In genomic region chr12:107775093-107775721, GRCh38 we compare ENCODE assay signal across 9 cellular contexts. TPM values are rescaled to one million over a fixed set of nuclear protein-coding genes. Genes with fewer than 3 reads are reported as not detected.
DNase-seq lines count a peak whose midpoint lies in the region; ATAC-seq and TF ChIP-seq lines count a peak whose summit lies in the region.
"Had no signal": no experiment of that assay in that cellular context is flagged by ENCODE, and none has a peak within 500 bp of the region (broad histone marks: within the 10 kb centered on the region; RNA-seq: fewer than 3 reads in every experiment).

No MANE protein-coding gene starts in this region.

- CTCF ChIA-PET in PC-9 (lab: Charles Lee), result no interaction called here

- peaks cover 63% of the 10 kb centered on the region for H3K27me3 ChIP-seq in NT2/D1 (ENCODE audit: insufficient read depth, insufficient read length)
- H3K27me3 ChIP-seq in foreskin keratinocyte, result peaks cover 68% of the 10 kb centered on the region
- H3K27me3 ChIP-seq in PC-9 (ENCODE audit: insufficient read depth, low read depth), result peaks cover 91% of the 10 kb centered on the region

- peak; percentile 49 for ATAC-seq in foreskin keratinocyte
- ATAC-seq in mucosa of descending colon, result no peak
- ATAC-seq in HG02981 (IDR thresholded peaks at IDR 0.05; ENCODE audit: unreplicated experiment), result no peak

- H2AFZ ChIP-seq in PC-9, result no peak overlapping the region

- H4K20me1 ChIP-seq in PC-9 (ENCODE audit: insufficient read depth), result no peaks in the 10 kb centered on the region

- no peaks in the 10 kb centered on the region for H3K79me2 ChIP-seq in PC-9 (ENCODE audit: low read depth)

- H3K4me2 ChIP-seq in PC-9, result no peak overlapping the region

- intact Hi-C loops in posterior vena cava (cut with DNase I), result loop anchor here in 1 of 2 donors (10.0 kb wide), 1 partner anchor 1910 kb away; no protein-coding TSS in a partner anchor
- intact Hi-C loops in mucosa of descending colon (cut with DNase I, micrococcal nuclease), result no loop called here
- intact Hi-C loops in PC-9 (cut with micrococcal nuclease; ENCODE audit: unreplicated experiment), result no loop called here

- H3K4me3 ChIP-seq in NT2/D1 (ENCODE audit: insufficient read length, low read depth) (peak overlapping the region; percentile 50), mucosa of descending colon (no peak overlapping the region), PC-9 (no peak overlapping the region)

- H3K9me2 ChIP-seq in PC-9 (ENCODE audit: insufficient read depth), result no peaks in the 10 kb centered on the region

- H3F3A ChIP-seq in PC-9 (ENCODE audit: insufficient read depth, low read depth), result no peaks in the 10 kb centered on the region

- H3K36me3 ChIP-seq in NT2/D1 (ENCODE audit: insufficient read depth, insufficient read length, low read length) (no peaks in the 10 kb centered on the region), mucosa of descending colon (ENCODE audit: low read depth) (no peaks in the 10 kb centered on the region), PC-9 (ENCODE audit: low read depth) (no peaks in the 10 kb centered on the region)

- H3K4me1 ChIP-seq in NT2/D1 (ENCODE audit: insufficient read depth, insufficient read length) (no peaks in the 10 kb centered on the region), foreskin keratinocyte (peaks cover 4% of the 10 kb centered on the region), mucosa of descending colon (ENCODE audit: low read depth) (peaks cover 3% of the 10 kb centered on the region), PC-9 (replicated peaks; ENCODE audit: insufficient read depth) (no peaks in the 10 kb centered on the region)

- POLR2A ChIA-PET in PC-9 (lab: Charles Lee; ENCODE audit: unreplicated experiment), result no interaction called here

- H3K9me3 ChIP-seq in NT2/D1 (ENCODE audit: insufficient read depth, low read length) (no peaks in the 10 kb centered on the region), mucosa of descending colon (no peaks in the 10 kb centered on the region), PC-9 (ENCODE audit: insufficient read depth, low read depth) (no peaks in the 10 kb centered on the region)

- BruUV-seq in PC-9 (replicated peaks; lab: Mats Ljungman, UMichigan), result no TSS peak

- TF ChIP-seq CTCF in GM13977 (IDR thresholded peaks at IDR 0.05; ENCODE audit: extremely low read depth, insufficient read depth, missing control alignments) (no peak), foreskin keratinocyte (conservative IDR thresholded peaks at IDR 0.05) (no peak), mucosa of descending colon (IDR thresholded peaks at IDR 0.05) (no peak), PC-9 (conservative IDR thresholded peaks at IDR 0.05) (no peak)

- peak overlapping the region; percentile 61 for H3K9ac ChIP-seq in NT2/D1 (ENCODE audit: insufficient read length, low read depth)

- DNase-seq in GM13977 (ENCODE audit: low spot score), result peak; percentile 30
- DNase-seq in NT2/D1 (ENCODE audit: low read depth, low spot score), result peak; percentile 56
- DNase-seq in foreskin keratinocyte, result peak in 1 of 2 donors; percentile 10
- peak; percentile 84 for DNase-seq in posterior vena cava (ENCODE audit: low spot score)
- DNase-seq in mucosa of descending colon, result no peak
- no peak for DNase-seq in DMS79 (lab: John Stamatoyannopoulos, UW)
- no peak for DNase-seq in PC-9
- DNase-seq: activated CD4-positive, alpha-beta T cell treated with anti-CD3 and anti-CD28 coated beads, Interleukin-2, amount 10 ng/mL, durations not matched to agents 7 days and 5 days had no signal

- in situ Hi-C loops in GM13977 (cut with MboI; ENCODE audit: low pct_unique_long_range_greater_than_20kb, low sequenced_read_pairs, unreplicated experiment), result no loop called here

- H3K27ac ChIP-seq in foreskin keratinocyte (no peak overlapping the region), PC-9 (no peak overlapping the region)

RNA-seq across cellular contexts. Expression of gene ASCL4, which starts 0.7 kb away (rescaled TPM):
- total RNA-seq in foreskin keratinocyte (not detected in 2 replicates), posterior vena cava (not detected), mucosa of descending colon (not detected), PC-9 (2021) (not detected in 2 replicates)
- not detected in 2 replicates for polyA plus RNA-seq in foreskin keratinocyte
- total RNA-seq: activated CD4-positive, alpha-beta T cell treated with anti-CD3 and anti-CD28 coated beads, Interleukin-2, amount 10 ng/mL, durations not matched to agents 7 days and 5 days had no signal

RNA-seq across cellular contexts. Expression of gene PRDM4, which starts 14.3 kb away (rescaled TPM):
- total RNA-seq in foreskin keratinocyte (27.9 and 30.7 TPM in 2 replicates), posterior vena cava (10 to 100 TPM; 20.7 to 21.4 TPM), mucosa of descending colon (10 to 100 TPM; 38.4 to 44.4 (median 39.9) TPM), PC-9 (2021) (21.6 and 28.7 TPM in 2 replicates)
- 11.0 TPM in 2 replicates for polyA plus RNA-seq in foreskin keratinocyte

Comparison
In these comparisons a context has a peak if more than half of its experiments do, and no peak if none do; other contexts are left out.
1. DNase-seq: peak in GM13977 (single experiment), NT2/D1 (single experiment) and posterior vena cava (single experiment); none in mucosa of descending colon (0 of 3), DMS79 (single experiment) and PC-9 (0 of 2).